Comparison of ENCODE assay signal across 18 cellular contexts in the genomic region with DNA sequence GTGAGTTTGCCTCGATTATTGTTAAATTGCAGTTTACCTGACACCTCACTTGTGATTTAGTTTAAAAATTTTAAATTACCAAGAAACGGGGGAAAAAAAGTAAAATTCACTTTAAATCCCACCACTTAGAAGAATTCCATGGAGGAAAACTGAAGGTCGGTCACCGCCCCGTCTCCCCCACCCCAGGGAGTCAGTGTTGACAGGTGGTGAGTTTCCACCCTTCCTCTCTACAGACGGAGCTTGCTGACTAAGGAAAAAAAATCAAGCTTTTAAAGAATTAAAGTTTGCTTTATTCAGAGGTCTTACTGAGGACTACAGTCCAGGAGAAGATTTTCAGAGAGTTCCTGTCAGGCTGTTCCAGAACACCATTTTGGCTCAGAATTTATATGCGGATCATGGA. TPM values are rescaled to one million over a fixed set of nuclear protein-coding genes. Genes with fewer than 3 reads are reported as not detected.
DNase-seq lines count a peak whose midpoint lies in the region; ATAC-seq and TF ChIP-seq lines count a peak whose summit lies in the region.
"Had no signal": no experiment of that assay in that cellular context is flagged by ENCODE, and none has a peak within 500 bp of the region (broad histone marks: within the 10 kb centered on the region; RNA-seq: fewer than 3 reads in every experiment).

No MANE protein-coding gene starts in this region.

- TF ChIP-seq EP300 in esophagus muscularis mucosa (IDR thresholded peaks at IDR 0.05): no peak
- no peak for TF ChIP-seq EP300 in gastroesophageal sphincter (IDR thresholded peaks at IDR 0.05)

- in situ Hi-C loops in GM23248 (cut with MboI): no loop called here

- H3K4me1 ChIP-seq in GM23338 (ENCODE audit: insufficient read depth): peaks cover 8% of the 10 kb centered on the region; the same call in 1 of the 2 replicates
- peaks cover 0 to 19% (median 11%) of the 10 kb centered on the region in 4 donors for H3K4me1 ChIP-seq in esophagus muscularis mucosa
- H3K4me1 ChIP-seq in liver (ENCODE audit: control insufficient read depth in 4 of 4, insufficient read depth in 4 of 4, low read length in 3 of 4): peaks cover 0 to 32% (median 11%) of the 10 kb centered on the region in 4 donors
- no peaks in the 10 kb centered on the region for H3K4me1 ChIP-seq in GM23248 (ENCODE audit: insufficient read depth)
- peaks cover 0 to 9% (median 0%) of the 10 kb centered on the region in 3 donors for H3K4me1 ChIP-seq in gastroesophageal sphincter
- H3K4me1 ChIP-seq: BLaER1 had no signal

- H3K9ac ChIP-seq in liver (ENCODE audit: low read depth in 1 of 2, low read length in 2 of 2) (peak overlapping the region in 1 of 2 donors; percentile 82), GM23248 (no peak overlapping the region)
- H3K9ac ChIP-seq: BLaER1 had no signal

- H3K4me3 ChIP-seq in GM23338 (no peak overlapping the region), esophagus muscularis mucosa (no peak overlapping the region), liver (ENCODE audit: low read depth in 1 of 3, low read length in 3 of 3) (peak overlapping the region; percentile 14 to 64 (median 41)), GM23248 (no peak overlapping the region), gastroesophageal sphincter (no peak overlapping the region)
- H3K4me3 ChIP-seq: BLaER1 had no signal

- peaks cover 22% of the 10 kb centered on the region for H3K4me1 Mint-ChIP-seq in GM23338
- H3K4me1 Mint-ChIP-seq: B cell; CD4-positive, CD25-positive, alpha-beta regulatory T cell had no signal

- ATAC-seq in GM23338 (no peak), gastroesophageal sphincter (no peak)
- ATAC-seq: CD8-positive, alpha-beta T cell had no signal

- no peaks in the 10 kb centered on the region for H4K20me1 ChIP-seq in GM23338 (replicated peaks; ENCODE audit: insufficient read depth)
- H4K20me1 ChIP-seq in GM23248 (ENCODE audit: insufficient read depth): no peaks in the 10 kb centered on the region
- H4K20me1 ChIP-seq: BLaER1 had no signal

- TF ChIP-seq POLR2A in esophagus muscularis mucosa (IDR thresholded peaks at IDR 0.05; ENCODE audit: low read depth) (no peak), gastroesophageal sphincter (IDR thresholded peaks at IDR 0.05) (no peak)

- H3K36me3 ChIP-seq in GM23338 (ENCODE audit: insufficient read depth): no peaks in the 10 kb centered on the region
- no peaks in the 10 kb centered on the region for H3K36me3 ChIP-seq in esophagus muscularis mucosa
- H3K36me3 ChIP-seq in liver (ENCODE audit: control insufficient read depth in 4 of 4, insufficient read depth in 3 of 4, low read depth in 1 of 4, low read length in 3 of 4): peaks cover 0 to 4% (median 2%) of the 10 kb centered on the region in 4 donors
- no peaks in the 10 kb centered on the region for H3K36me3 ChIP-seq in GM23248 (ENCODE audit: low read depth)
- no peaks in the 10 kb centered on the region for H3K36me3 ChIP-seq in gastroesophageal sphincter
- H3K36me3 ChIP-seq: BLaER1 had no signal

- intact Hi-C loops in esophagus muscularis mucosa (cut with DNase I): no loop called here

- H3K4me2 ChIP-seq in GM23338 (no peak overlapping the region), GM23248 (ENCODE audit: unreplicated experiment) (no peak overlapping the region)
- H3K4me2 ChIP-seq: BLaER1 had no signal

- no peaks in the 10 kb centered on the region for H3K27me3 Mint-ChIP-seq in GM23338 (ENCODE audit: insufficient read depth, low read depth, poor library complexity)
- H3K27me3 Mint-ChIP-seq: CD4-positive, CD25-positive, alpha-beta regulatory T cell had no signal

- H3K27me3 ChIP-seq in GM23338 (ENCODE audit: insufficient read depth): no peaks in the 10 kb centered on the region
- no peaks in the 10 kb centered on the region for H3K27me3 ChIP-seq in esophagus muscularis mucosa
- no peaks in the 10 kb centered on the region for H3K27me3 ChIP-seq in liver (ENCODE audit: control insufficient read depth in 4 of 4, insufficient read depth in 4 of 4, low read length in 3 of 4)
- no peaks in the 10 kb centered on the region for H3K27me3 ChIP-seq in GM23248 (replicated peaks; ENCODE audit: insufficient read depth)
- no peaks in the 10 kb centered on the region for H3K27me3 ChIP-seq in gastroesophageal sphincter
- H3K27me3 ChIP-seq: BLaER1 had no signal

- H3K9me2 ChIP-seq in GM23338 (ENCODE audit: insufficient read depth) (0 out of 2 replicates have a peak, but pooled peaks cover 4% of the 10 kb centered on the region), GM23248 (ENCODE audit: insufficient read depth) (no peaks in the 10 kb centered on the region)

- H3K9me3 ChIP-seq in esophagus muscularis mucosa (no peaks in the 10 kb centered on the region), liver (ENCODE audit: control insufficient read depth in 4 of 4, low read length in 3 of 4) (no peaks in the 10 kb centered on the region), GM23248 (ENCODE audit: low read depth) (no peaks in the 10 kb centered on the region), gastroesophageal sphincter (no peaks in the 10 kb centered on the region)
- H3K9me3 ChIP-seq: Caco-2 had no signal

- H3K27ac ChIP-seq in GM23338 (ENCODE audit: low read depth) (no peak overlapping the region), esophagus muscularis mucosa (replicated peaks in 1 of 4) (no peak overlapping the region), liver (ENCODE audit: low read depth in 1 of 2, low read length in 2 of 2) (peak overlapping the region; percentile 80 to 94), GM23248 (no peak overlapping the region), gastroesophageal sphincter (no peak overlapping the region)
- H3K27ac ChIP-seq: BLaER1, C4-2B had no signal

- no peak for TF ChIP-seq RAD21 in liver (IDR thresholded peaks at IDR 0.05)

- no peak for TF ChIP-seq CTCF in GM23338 (conservative IDR thresholded peaks at IDR 0.05; ENCODE audit: low read depth in 2 of 2)
- no peak for TF ChIP-seq CTCF in esophagus muscularis mucosa (IDR thresholded peaks at IDR 0.05)
- no peak for TF ChIP-seq CTCF in liver (IDR thresholded peaks at IDR 0.05; ENCODE audit: low read depth, low read length, missing input control)
- TF ChIP-seq CTCF in gastroesophageal sphincter (IDR thresholded peaks at IDR 0.05): no peak

- H3K27ac Mint-ChIP-seq in GM23338: no peak overlapping the region
- H3K27ac Mint-ChIP-seq: B cell; CD4-positive, CD25-positive, alpha-beta regulatory T cell; CD8-positive, alpha-beta T cell had no signal

- no peak overlapping the region for H3K4me3 Mint-ChIP-seq in GM23338
- H3K4me3 Mint-ChIP-seq: B cell; CD4-positive, CD25-positive, alpha-beta regulatory T cell; CD8-positive, alpha-beta T cell had no signal

- H3K36me3 Mint-ChIP-seq in GM23338 (ENCODE audit: low read depth): no peaks in the 10 kb centered on the region
- H3K36me3 Mint-ChIP-seq: CD4-positive, CD25-positive, alpha-beta regulatory T cell; CD8-positive, alpha-beta T cell had no signal

- H2AFZ ChIP-seq in GM23338 (0 out of 2 replicates have a peak overlapping the region, but pooled peaks have one; percentile 18), GM23248 (no peak overlapping the region)

- H3F3A ChIP-seq in GM23338 (replicated peaks; ENCODE audit: low read depth) (no peaks in the 10 kb centered on the region), GM23248 (ENCODE audit: insufficient read depth) (no peaks in the 10 kb centered on the region)

- DNase-seq in GM23338 (ENCODE audit: low spot score) (no peak), esophagus muscularis mucosa (ENCODE audit: extremely low spot score) (peak; percentile 75), GM23248 (no peak), NCI-H1092 (lab: John Stamatoyannopoulos, UW) (no peak)
- DNase-seq: 8988T; Caco-2; CD4-positive, CD25-positive, alpha-beta regulatory T cell; CD8-positive, alpha-beta T cell; DMS153; DND-41; GOT3; H7; HCEC 1CT had no signal

- 64% methylated on average over 7 of the region's 7 CpGs for WGBS in esophagus muscularis mucosa
- 36% methylated on average over 7 of the region's 7 CpGs for WGBS in liver
- 46 to 47% methylated on average over 7 of the region's 7 CpGs for whole genome bisulfite sequencing in GM23248 (ENCODE audit: low coverage in 1 of 2, low lambda C conversion rate in 2 of 2, missing lambda C conversion rate in 2 of 2), 2 experiments
- WGBS in gastroesophageal sphincter (ENCODE audit: low coverage in 1 of 2), 2 donors: 63 to 70% methylated on average over 7 of the region's 7 CpGs

- peaks cover 10% of the 10 kb centered on the region; the same call in 2 of the 3 replicates for H3K9me3 Mint-ChIP-seq in GM23338

- H3K79me2 ChIP-seq in GM23338 (replicated peaks; ENCODE audit: insufficient read depth) (no peaks in the 10 kb centered on the region), GM23248 (ENCODE audit: insufficient read depth) (no peaks in the 10 kb centered on the region)

TF ChIP-seq in liver, 16 proteins besides CTCF, POLR2A, EP300 and RAD21 (continues in another document):
- TF ChIP-seq FOXA2 (IDR thresholded peaks at IDR 0.05): no peak
- no peak for TF ChIP-seq JUND (IDR thresholded peaks at IDR 0.05)
- TF ChIP-seq NR2F2 (IDR thresholded peaks at IDR 0.05): no peak
- no peak for TF ChIP-seq RXRA (IDR thresholded peaks at IDR 0.05)

RNA-seq across cellular contexts. Expression of a gene that starts 42.3 kb away (rescaled TPM):
- total RNA-seq in GM23338 (2014; rRNA removed; shearing (Covaris generic)): 0.10 TPM in 1 of 2 replicates, not detected in the other
- polyA plus RNA-seq in GM23338 (2016; fragmentation: Nextera tagmentation; extraction: Ambion mirVana): 0.59 and 0.65 TPM in 2 replicates
- under 1 TPM in 3 of 4 donors, not detected in 1; 0.26 to 0.52 (median 0.33) TPM for total RNA-seq in esophagus muscularis mucosa
- 100 to 1,000 TPM in 1 of 2 donors, under 1 TPM in 1; 0.79 to 407 TPM for total RNA-seq in liver
- 1,000 to 10,000 TPM in 1 of 2 donors, 100 to 1,000 TPM in 1; 471 to 1,107 TPM for polyA plus RNA-seq in liver
- total RNA-seq in GM23248 (2014; rRNA removed; shearing (Covaris generic)): not detected in 2 replicates
- not detected in 2 replicates for polyA plus RNA-seq in GM23248 (2016; fragmentation: Nextera tagmentation; extraction: Ambion mirVana)
- total RNA-seq in gastroesophageal sphincter: under 1 TPM in 3 of 4 donors, not detected in 1; 0.35 to 0.67 (median 0.58) TPM
- polyA plus RNA-seq: CD4-positive, CD25-positive, alpha-beta regulatory T cell had no signal

Comparison
In these comparisons a context has a peak if more than half of its experiments do, and no peak if none do; other contexts are left out.
1. H3K27ac ChIP-seq: peak in liver (2 of 2); none in GM23338 (single experiment), esophagus muscularis mucosa (0 of 4), GM23248 (single experiment) and gastroesophageal sphincter (0 of 4).
2. H3K4me3 ChIP-seq: peak in liver (3 of 3); none in GM23338 (single experiment), esophagus muscularis mucosa (0 of 4), GM23248 (single experiment) and gastroesophageal sphincter (0 of 2).